9 cellular contexts compared by ENCODE assay signal in the genomic region with DNA sequence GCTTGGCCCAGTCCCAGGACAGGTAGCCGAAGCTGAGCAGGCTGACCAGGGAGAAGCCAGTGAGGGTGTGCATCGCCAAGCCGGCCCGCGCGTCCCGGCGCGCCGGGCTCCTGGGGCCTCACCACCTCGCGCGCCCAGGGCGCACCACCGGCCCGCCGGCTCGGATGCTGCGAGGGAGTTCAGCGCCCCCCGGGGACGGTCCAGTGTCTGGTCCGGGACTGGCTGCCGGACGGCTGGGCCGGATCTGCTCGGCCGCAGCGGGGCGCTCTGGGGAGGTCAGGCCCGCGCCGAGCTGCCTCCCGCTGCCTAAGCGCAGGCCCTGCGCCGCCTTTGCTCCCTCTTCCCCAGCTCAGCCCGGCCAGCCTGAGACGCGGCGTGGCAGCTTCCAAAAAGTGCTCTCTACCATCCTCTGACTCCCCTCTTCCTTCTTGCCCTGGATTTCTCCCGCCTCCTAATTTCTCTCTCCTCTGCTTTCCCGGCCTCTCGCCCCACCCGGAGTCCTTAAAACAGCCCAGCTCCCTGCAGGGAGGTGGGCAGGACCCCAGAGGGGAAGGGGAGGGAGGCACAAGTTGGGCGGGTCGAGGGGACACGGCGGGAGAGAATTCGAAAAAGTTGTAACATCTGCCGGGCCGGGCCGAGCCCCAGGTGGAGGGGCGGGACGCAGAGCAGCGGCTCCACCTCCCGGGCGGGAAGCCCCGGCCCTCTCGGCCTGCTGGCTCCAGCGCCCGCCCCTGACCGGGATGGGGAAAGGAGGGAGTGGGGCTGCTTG. TPM values are rescaled to one million over a fixed set of nuclear protein-coding genes. Genes with fewer than 3 reads are reported as not detected.
A peak's percentile ranks its signal among the peaks of the same experiment; 100 is the strongest.
DNase-seq lines count a peak whose midpoint lies in the region; ATAC-seq and TF ChIP-seq lines count a peak whose summit lies in the region.
"Had no signal": no experiment of that assay in that cellular context is flagged by ENCODE, and none has a peak within 500 bp of the region (broad histone marks: within the 10 kb centered on the region; RNA-seq: fewer than 3 reads in every experiment).

TSS of gene ARSI (minus strand) at position 605 of the 769 bp plus-strand sequence. CDS start at position 73, 532 bp downstream.

- no peaks in the 10 kb centered on the region for H3K79me2 ChIP-seq in PC-3 (ENCODE audit: low read length)

- no peaks in the 10 kb centered on the region for H3K27me3 ChIP-seq in PC-3 (ENCODE audit: low read length)

- no peaks in the 10 kb centered on the region for H3K9me3 Mint-ChIP-seq in nephron progenitor cell
- H3K9me3 Mint-ChIP-seq: activated CD4-positive, alpha-beta T cell treated with anti-CD3 and anti-CD28 coated beads, Interleukin-2, amount 10 ng/mL, durations not matched to agents 24 days and 14 days had no signal

- peak within 1 kb of the TSS; percentile 81 for H3K4me3 Mint-ChIP-seq in nephron progenitor cell
- H3K4me3 Mint-ChIP-seq: activated CD4-positive, alpha-beta T cell treated with anti-CD3 and anti-CD28 coated beads, Interleukin-2, amount 10 ng/mL, durations not matched to agents 24 days and 14 days had no signal

- TF ChIP-seq CTCF in PC-3 (conservative IDR thresholded peaks at IDR 0.05; ENCODE audit: low read depth, low read length) (peak; percentile 61), fibroblast of the aortic adventitia (IDR thresholded peaks at IDR 0.05; ENCODE audit: insufficient read depth, low read length) (peak; percentile 4), nephron progenitor cell (IDR thresholded peaks at IDR 0.05) (no peak)

- POLR2A ChIA-PET in PC-3 (lab: Charles Lee; ENCODE audit: unreplicated experiment): no interaction called here

- no TSS peak for BruUV-seq in PC-3 (replicated peaks; lab: Mats Ljungman, UMichigan)

- H3K4me1 Mint-ChIP-seq in nephron progenitor cell: peaks cover 75% of the 10 kb centered on the region

- H3K36me3 ChIP-seq in PC-3 (ENCODE audit: low read depth, low read length): no peaks in the 10 kb centered on the region

- H3F3A ChIP-seq in PC-3 (ENCODE audit: low read length, unreplicated experiment): no peaks in the 10 kb centered on the region

- no peak within 1 kb of the TSS for H3K27ac Mint-ChIP-seq in nephron progenitor cell
- H3K27ac Mint-ChIP-seq: activated CD4-positive, alpha-beta T cell treated with anti-CD3 and anti-CD28 coated beads, Interleukin-2, amount 10 ng/mL, durations not matched to agents 24 days and 14 days had no signal

- no peaks in the 10 kb centered on the region for H4K20me1 ChIP-seq in PC-3 (ENCODE audit: low read length)

- H2AFZ ChIP-seq in PC-3 (ENCODE audit: low read length): peak within 1 kb of the TSS; percentile 96

- no peaks in the 10 kb centered on the region for H3K9me2 ChIP-seq in PC-3 (replicated peaks; ENCODE audit: low read length)

- H3K4me2 ChIP-seq in PC-3 (ENCODE audit: low read length): peak within 1 kb of the TSS; percentile 92

- H3K27ac ChIP-seq in PC-3 (ENCODE audit: low read length): no peak within 1 kb of the TSS

- CTCF ChIA-PET in PC-3 (lab: Charles Lee): no interaction called here

- no peaks in the 10 kb centered on the region for H3K9me3 ChIP-seq in PC-3 (ENCODE audit: low read length)

- H3K36me3 Mint-ChIP-seq in nephron progenitor cell (ENCODE audit: low read depth): no peaks in the 10 kb centered on the region

- peaks cover 11% of the 10 kb centered on the region for H3K27me3 Mint-ChIP-seq in nephron progenitor cell (ENCODE audit: low read depth, poor library complexity)

- ATAC-seq in PC-3 (peak; percentile 81), HG03108 (IDR thresholded peaks at IDR 0.05; ENCODE audit: unreplicated experiment) (no peak), HG02852 (IDR thresholded peaks at IDR 0.05; ENCODE audit: unreplicated experiment) (no peak), HG02870 (IDR thresholded peaks at IDR 0.05; ENCODE audit: unreplicated experiment) (no peak)

- peak within 1 kb of the TSS; percentile 43 for H3K9ac ChIP-seq in PC-3 (ENCODE audit: low read length)

- intact Hi-C loops in PC-3 (cut with micrococcal nuclease): loop anchor here (2.0 kb wide), 1 partner anchor 54 kb away; the partner anchor contains the start of gene TCOF1

- H3K4me1 ChIP-seq in PC-3 (ENCODE audit: insufficient read depth, low read length): peaks cover 20% of the 10 kb centered on the region

- DNase-seq in AG08396 (ENCODE audit: low spot score) (peak; percentile 69), PC-3 (peak; percentile 69), fibroblast of the aortic adventitia (ENCODE audit: low read depth) (peak; percentile 22), nephron progenitor cell (peak; percentile 70), NCI-H1930 (lab: John Stamatoyannopoulos, UW) (no peak)
- DNase-seq: activated CD4-positive, alpha-beta T cell treated with anti-CD3 and anti-CD28 coated beads, Interleukin-2, amount 10 ng/mL, durations not matched to agents 24 days and 14 days had no signal

- peak within 1 kb of the TSS; percentile 72 for H3K4me3 ChIP-seq in PC-3 (ENCODE audit: low read length)
- H3K4me3 ChIP-seq in fibroblast of the aortic adventitia (ENCODE audit: low read depth, low read length): peak within 1 kb of the TSS; percentile 28

RNA-seq across cellular contexts. Expression of gene ARSI, which starts in this region (rescaled TPM):
- total RNA-seq in PC-3 (2014; rRNA removed) (5.9 and 6.3 TPM in 2 replicates), fibroblast of the aortic adventitia (ENCODE audit: low replicate concordance) (1.5 and 2.1 TPM in 2 replicates)
- total RNA-seq: activated CD4-positive, alpha-beta T cell treated with anti-CD3 and anti-CD28 coated beads, Interleukin-2, amount 10 ng/mL, durations not matched to agents 24 days and 14 days had no signal

Comparison
In these comparisons a context has a peak if more than half of its experiments do, and no peak if none do; other contexts are left out.
1. DNase-seq: peak in AG08396 (single experiment), PC-3 (single experiment), fibroblast of the aortic adventitia (single experiment) and nephron progenitor cell (single experiment); none in NCI-H1930 (0 of 2).